Comparison of ENCODE assay signal across 8 cellular contexts in genomic region chr14:46580941-46581671, GRCh38.
A peak's percentile ranks its signal among the peaks of the same experiment; 100 is the strongest.
DNase-seq lines count a peak whose midpoint lies in the region; ATAC-seq and TF ChIP-seq lines count a peak whose summit lies in the region.

No MANE protein-coding gene starts in this region.

- no peaks in the 10 kb centered on the region for H3K27me3 Mint-ChIP-seq in endodermal cell (ENCODE audit: insufficient read depth)

- DNase-seq in AML-193 (lab: John Stamatoyannopoulos, UW) (peak; percentile 18 to 43), H4 (ENCODE audit: low spot score) (peak; percentile 71), NOMO-1 treated with DMSO at 0.1 percent for 48 hours (lab: John Stamatoyannopoulos, UW; ENCODE audit: unreplicated experiment) (peak; percentile 48), endodermal cell (peak; percentile 69), renal cortical epithelial cell (ENCODE audit: low read depth) (peak; percentile 34), HuH-7.5 (ENCODE audit: low spot score) (no peak)
- DNase-seq in activated CD8-positive, alpha-beta memory T cell treated with anti-CD3 and anti-CD28 coated beads for 24 hours: no peak

- WGBS in endodermal cell (ENCODE audit: insufficient coverage in 1 of 2, insufficient read length in 1 of 2), 2 experiments: 0 to 26% methylated on average over 2 to 6 of the region's 6 CpGs

- no peaks in the 10 kb centered on the region for H3K36me3 Mint-ChIP-seq in endodermal cell (ENCODE audit: low read depth)

- no peaks in the 10 kb centered on the region for H3K9me3 ChIP-seq in endodermal cell (ENCODE audit: control insufficient read depth, low read length)

- peak; percentile 85 for TF ChIP-seq CTCF in endodermal cell (conservative IDR thresholded peaks at IDR 0.05)

- no peaks in the 10 kb centered on the region for H3K4me1 ChIP-seq in endodermal cell (ENCODE audit: control insufficient read depth, insufficient read depth, low read length)

- no peak overlapping the region for H3K27ac Mint-ChIP-seq in endodermal cell

- peaks cover 5% of the 10 kb centered on the region for H3K4me1 Mint-ChIP-seq in endodermal cell

- H3K36me3 ChIP-seq in endodermal cell (ENCODE audit: control insufficient read depth, insufficient read depth, low read length): no peaks in the 10 kb centered on the region

- H3K4me3 Mint-ChIP-seq in endodermal cell: no peak overlapping the region

- no peak overlapping the region for H3K27ac ChIP-seq in endodermal cell (ENCODE audit: low read depth, low read length)

- ATAC-seq in GM21390 (IDR thresholded peaks at IDR 0.05; ENCODE audit: unreplicated experiment): no peak

- H3K9ac ChIP-seq in endodermal cell (ENCODE audit: extremely low read depth, low read length, poor library complexity, severe bottlenecking): no peak overlapping the region

- H3K4me3 ChIP-seq in endodermal cell (ENCODE audit: low read length): no peak overlapping the region

- H3K9me3 Mint-ChIP-seq in endodermal cell: peaks cover under 1% of the 10 kb centered on the region

- no peaks in the 10 kb centered on the region for H3K27me3 ChIP-seq in endodermal cell (ENCODE audit: control insufficient read depth, insufficient read depth, low read length, poor library complexity, severe bottlenecking)

Comparison
In these comparisons a context has a peak if more than half of its experiments do, and no peak if none do; other contexts are left out.
1. DNase-seq: peak in AML-193 (2 of 2), H4 (single experiment), NOMO-1 treated with DMSO at 0.1 percent for 48 hours (single experiment), endodermal cell (single experiment) and renal cortical epithelial cell (single experiment); none in HuH-7.5 (single experiment) and activated CD8-positive, alpha-beta memory T cell treated with anti-CD3 and anti-CD28 coated beads for 24 hours (single experiment).